In genomic region chr20:45935416-45936046, GRCh38 we compare ENCODE assay signal across 1 cellular context.
A peak's percentile ranks its signal among the peaks of the same experiment; 100 is the strongest.
TF ChIP-seq lines count a peak whose summit lies in the region.

No MANE protein-coding gene starts in this region.

TF ChIP-seq in K562, 482 proteins besides CTCF, POLR2A, EP300 and RAD21 (continued from another document and continues in another):
- TF ChIP-seq, protein P1, sequence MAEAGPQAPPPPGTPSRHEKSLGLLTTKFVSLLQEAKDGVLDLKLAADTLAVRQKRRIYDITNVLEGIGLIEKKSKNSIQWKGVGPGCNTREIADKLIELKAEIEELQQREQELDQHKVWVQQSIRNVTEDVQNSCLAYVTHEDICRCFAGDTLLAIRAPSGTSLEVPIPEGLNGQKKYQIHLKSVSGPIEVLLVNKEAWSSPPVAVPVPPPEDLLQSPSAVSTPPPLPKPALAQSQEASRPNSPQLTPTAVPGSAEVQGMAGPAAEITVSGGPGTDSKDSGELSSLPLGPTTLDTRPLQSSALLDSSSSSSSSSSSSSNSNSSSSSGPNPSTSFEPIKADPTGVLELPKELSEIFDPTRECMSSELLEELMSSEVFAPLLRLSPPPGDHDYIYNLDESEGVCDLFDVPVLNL (CRISPR knock-in tag; IDR thresholded peaks at IDR 0.05; ENCODE audit: low read depth): no peak
- TF ChIP-seq SUPT5H (IDR thresholded peaks at IDR 0.05) (no peak), ZNF551 (CRISPR knock-in tag; IDR thresholded peaks at IDR 0.05) (no peak), THRAP3 (IDR thresholded peaks at IDR 0.05; ENCODE audit: borderline replicate concordance) (no peak), CUX1 (CRISPR knock-in tag; IDR thresholded peaks at IDR 0.05) (0 out of 2 replicates have a peak, but pooled peaks have one; percentile 66), ZNF143 (CRISPR knock-in tag; IDR thresholded peaks at IDR 0.05) (no peak), SFPQ (IDR thresholded peaks at IDR 0.05; ENCODE audit: low read depth, low read length) (no peak), ZNF583 (CRISPR knock-in tag; IDR thresholded peaks at IDR 0.05) (no peak), MGA (IDR thresholded peaks at IDR 0.05) (no peak), KLF16 (IDR thresholded peaks at IDR 0.05) (peak; percentile 94), GTF2E2 (tag; IDR thresholded peaks at IDR 0.05) (no peak; the same call in 1 of the 2 replicates), KLF6 (CRISPR knock-in tag; IDR thresholded peaks at IDR 0.05; ENCODE audit: borderline replicate concordance) (no peak), TRIM28 (IDR thresholded peaks at IDR 0.05) (no peak), SRSF9 (IDR thresholded peaks at IDR 0.05; ENCODE audit: borderline replicate concordance, low read depth, low read length) (no peak), NFIX (CRISPR knock-in tag; IDR thresholded peaks at IDR 0.05; ENCODE audit: low read depth) (no peak), ZNF41 (CRISPR knock-in tag; conservative IDR thresholded peaks at IDR 0.05) (no peak)
- TF ChIP-seq, protein P2, sequence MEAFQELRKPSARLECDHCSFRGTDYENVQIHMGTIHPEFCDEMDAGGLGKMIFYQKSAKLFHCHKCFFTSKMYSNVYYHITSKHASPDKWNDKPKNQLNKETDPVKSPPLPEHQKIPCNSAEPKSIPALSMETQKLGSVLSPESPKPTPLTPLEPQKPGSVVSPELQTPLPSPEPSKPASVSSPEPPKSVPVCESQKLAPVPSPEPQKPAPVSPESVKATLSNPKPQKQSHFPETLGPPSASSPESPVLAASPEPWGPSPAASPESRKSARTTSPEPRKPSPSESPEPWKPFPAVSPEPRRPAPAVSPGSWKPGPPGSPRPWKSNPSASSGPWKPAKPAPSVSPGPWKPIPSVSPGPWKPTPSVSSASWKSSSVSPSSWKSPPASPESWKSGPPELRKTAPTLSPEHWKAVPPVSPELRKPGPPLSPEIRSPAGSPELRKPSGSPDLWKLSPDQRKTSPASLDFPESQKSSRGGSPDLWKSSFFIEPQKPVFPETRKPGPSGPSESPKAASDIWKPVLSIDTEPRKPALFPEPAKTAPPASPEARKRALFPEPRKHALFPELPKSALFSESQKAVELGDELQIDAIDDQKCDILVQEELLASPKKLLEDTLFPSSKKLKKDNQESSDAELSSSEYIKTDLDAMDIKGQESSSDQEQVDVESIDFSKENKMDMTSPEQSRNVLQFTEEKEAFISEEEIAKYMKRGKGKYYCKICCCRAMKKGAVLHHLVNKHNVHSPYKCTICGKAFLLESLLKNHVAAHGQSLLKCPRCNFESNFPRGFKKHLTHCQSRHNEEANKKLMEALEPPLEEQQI (IDR thresholded peaks at IDR 0.05): no peak
- TF ChIP-seq, protein P3, sequence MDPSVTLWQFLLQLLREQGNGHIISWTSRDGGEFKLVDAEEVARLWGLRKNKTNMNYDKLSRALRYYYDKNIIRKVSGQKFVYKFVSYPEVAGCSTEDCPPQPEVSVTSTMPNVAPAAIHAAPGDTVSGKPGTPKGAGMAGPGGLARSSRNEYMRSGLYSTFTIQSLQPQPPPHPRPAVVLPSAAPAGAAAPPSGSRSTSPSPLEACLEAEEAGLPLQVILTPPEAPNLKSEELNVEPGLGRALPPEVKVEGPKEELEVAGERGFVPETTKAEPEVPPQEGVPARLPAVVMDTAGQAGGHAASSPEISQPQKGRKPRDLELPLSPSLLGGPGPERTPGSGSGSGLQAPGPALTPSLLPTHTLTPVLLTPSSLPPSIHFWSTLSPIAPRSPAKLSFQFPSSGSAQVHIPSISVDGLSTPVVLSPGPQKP (CRISPR knock-in tag; IDR thresholded peaks at IDR 0.05): no peak
- TF ChIP-seq, protein P4, sequence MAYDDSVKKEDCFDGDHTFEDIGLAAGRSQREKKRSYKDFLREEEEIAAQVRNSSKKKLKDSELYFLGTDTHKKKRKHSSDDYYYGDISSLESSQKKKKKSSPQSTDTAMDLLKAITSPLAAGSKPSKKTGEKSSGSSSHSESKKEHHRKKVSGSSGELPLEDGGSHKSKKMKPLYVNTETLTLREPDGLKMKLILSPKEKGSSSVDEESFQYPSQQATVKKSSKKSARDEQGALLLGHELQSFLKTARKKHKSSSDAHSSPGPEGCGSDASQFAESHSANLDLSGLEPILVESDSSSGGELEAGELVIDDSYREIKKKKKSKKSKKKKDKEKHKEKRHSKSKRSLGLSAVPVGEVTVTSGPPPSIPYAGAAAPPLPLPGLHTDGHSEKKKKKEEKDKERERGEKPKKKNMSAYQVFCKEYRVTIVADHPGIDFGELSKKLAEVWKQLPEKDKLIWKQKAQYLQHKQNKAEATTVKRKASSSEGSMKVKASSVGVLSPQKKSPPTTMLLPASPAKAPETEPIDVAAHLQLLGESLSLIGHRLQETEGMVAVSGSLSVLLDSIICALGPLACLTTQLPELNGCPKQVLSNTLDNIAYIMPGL (CRISPR knock-in tag; IDR thresholded peaks at IDR 0.05): no peak
- TF ChIP-seq, protein P5, sequence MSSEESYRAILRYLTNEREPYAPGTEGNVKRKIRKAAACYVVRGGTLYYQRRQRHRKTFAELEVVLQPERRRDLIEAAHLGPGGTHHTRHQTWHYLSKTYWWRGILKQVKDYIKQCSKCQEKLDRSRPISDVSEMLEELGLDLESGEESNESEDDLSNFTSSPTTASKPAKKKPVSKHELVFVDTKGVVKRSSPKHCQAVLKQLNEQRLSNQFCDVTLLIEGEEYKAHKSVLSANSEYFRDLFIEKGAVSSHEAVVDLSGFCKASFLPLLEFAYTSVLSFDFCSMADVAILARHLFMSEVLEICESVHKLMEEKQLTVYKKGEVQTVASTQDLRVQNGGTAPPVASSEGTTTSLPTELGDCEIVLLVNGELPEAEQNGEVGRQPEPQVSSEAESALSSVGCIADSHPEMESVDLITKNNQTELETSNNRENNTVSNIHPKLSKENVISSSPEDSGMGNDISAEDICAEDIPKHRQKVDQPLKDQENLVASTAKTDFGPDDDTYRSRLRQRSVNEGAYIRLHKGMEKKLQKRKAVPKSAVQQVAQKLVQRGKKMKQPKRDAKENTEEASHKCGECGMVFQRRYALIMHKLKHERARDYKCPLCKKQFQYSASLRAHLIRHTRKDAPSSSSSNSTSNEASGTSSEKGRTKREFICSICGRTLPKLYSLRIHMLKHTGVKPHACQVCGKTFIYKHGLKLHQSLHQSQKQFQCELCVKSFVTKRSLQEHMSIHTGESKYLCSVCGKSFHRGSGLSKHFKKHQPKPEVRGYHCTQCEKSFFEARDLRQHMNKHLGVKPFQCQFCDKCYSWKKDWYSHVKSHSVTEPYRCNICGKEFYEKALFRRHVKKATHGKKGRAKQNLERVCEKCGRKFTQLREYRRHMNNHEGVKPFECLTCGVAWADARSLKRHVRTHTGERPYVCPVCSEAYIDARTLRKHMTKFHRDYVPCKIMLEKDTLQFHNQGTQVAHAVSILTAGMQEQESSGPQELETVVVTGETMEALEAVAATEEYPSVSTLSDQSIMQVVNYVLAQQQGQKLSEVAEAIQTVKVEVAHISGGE (CRISPR knock-in tag; IDR thresholded peaks at IDR 0.05): no peak; a peak in 1 of 6 replicates
